Comparison of ENCODE assay signal across 8 cellular contexts in the genomic region with DNA sequence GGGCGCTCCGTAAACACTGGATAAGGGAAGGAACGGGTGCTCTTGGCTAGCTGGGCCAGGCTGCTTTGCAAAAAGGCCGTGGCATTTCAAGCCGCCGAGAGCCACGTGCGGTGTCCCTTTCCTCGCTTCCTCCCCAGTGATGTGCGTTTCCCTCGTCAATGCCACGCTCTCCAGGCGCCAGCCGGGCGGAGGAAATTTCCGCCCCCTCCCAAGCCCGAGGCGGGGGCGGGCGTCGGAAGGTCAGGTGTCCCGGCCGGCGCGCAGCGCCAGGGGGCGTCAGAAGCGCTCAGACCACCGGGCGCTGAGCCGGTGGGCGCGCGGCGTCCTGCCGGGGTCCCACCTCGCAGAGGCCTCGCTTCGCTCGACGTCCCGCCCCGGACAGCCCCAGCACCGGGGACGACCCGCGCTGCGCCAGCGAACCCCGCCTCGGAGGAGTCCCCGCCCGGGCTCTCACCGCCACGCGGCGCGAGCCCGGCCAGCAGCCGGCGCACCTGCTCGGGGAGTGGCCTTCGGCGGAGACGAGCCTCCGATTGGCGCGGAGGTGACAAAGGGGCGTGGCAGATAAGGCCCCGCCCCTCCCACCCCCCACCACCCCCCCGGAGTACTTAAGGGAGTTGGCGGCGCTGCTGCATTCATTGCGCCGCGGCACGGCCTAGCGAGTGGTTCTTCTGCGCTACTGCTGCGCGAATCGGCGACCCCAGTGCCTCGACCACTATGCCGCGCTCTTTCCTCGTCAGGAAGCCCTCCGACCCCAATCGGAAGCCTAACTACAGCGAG. TPM values are rescaled to one million over a fixed set of nuclear protein-coding genes. Genes with fewer than 3 reads are reported as not detected.
A peak's percentile ranks its signal among the peaks of the same experiment; 100 is the strongest.
DNase-seq lines count a peak whose midpoint lies in the region; ATAC-seq and FAIRE-seq lines count a peak whose summit lies in the region.

TSS of gene SNAI1 (plus strand) at position 635 of the 777 bp plus-strand sequence. CDS start at position 715, 80 bp downstream.

- no peaks in the 10 kb centered on the region for H3K9me3 Mint-ChIP-seq in CD8-positive, alpha-beta memory T cell

- CTCF ChIA-PET in CD8-positive, alpha-beta memory T cell (lab: Charles Lee), result interaction anchor here (0.8 to 8.5 kb wide), 6 partner anchors 12 to 190 kb away, joined by 3 to 150 read pairs (median 4); no protein-coding TSS in a partner anchor

- peak within 1 kb of the TSS; percentile 67 for H3K27ac ChIP-seq in CD8-positive, alpha-beta memory T cell (ENCODE audit: low read depth, low read length)

- no peaks in the 10 kb centered on the region for H3K36me3 ChIP-seq in CD8-positive, alpha-beta memory T cell (ENCODE audit: insufficient read depth, low read length)

- peak; percentile 75 to 92 (median 80) for DNase-seq in CD8-positive, alpha-beta memory T cell
- peak; percentile 100 for DNase-seq in HTR-8/SVneo (ENCODE audit: insufficient read length, low spot score)
- peak; percentile 80 for DNase-seq in NOMO-1 treated with dmso at 0.1 percent for 144 hours (lab: John Stamatoyannopoulos, UW; ENCODE audit: unreplicated experiment)
- DNase-seq in activated CD8-positive, alpha-beta memory T cell treated with anti-CD3 and anti-CD28 coated beads, Interleukin-2, amount 50 U/mL, for 4 hours, result peak; percentile 81
- peak; percentile 90 for DNase-seq in epidermal melanocyte (ENCODE audit: insufficient read length, low spot score)
- DNase-seq in stimulated activated CD8-positive, alpha-beta memory T cell treated with anti-CD3 and anti-CD28 coated beads, Interleukin-2, amount 100 ng/mL, for 48 hours (ENCODE audit: low read depth in 2 of 2), result peak; percentile 58 to 64

- peak; percentile 85 for FAIRE-seq in HTR-8/SVneo (lab: Jason Lieb, UNC)

- H3K27me3 ChIP-seq in CD8-positive, alpha-beta memory T cell (ENCODE audit: insufficient read depth, low read length, poor library complexity, severe bottlenecking), result no peaks in the 10 kb centered on the region
- H3K27me3 ChIP-seq in mononuclear cell (ENCODE audit: insufficient read depth, low read length), result no peaks in the 10 kb centered on the region

- H3K27me3 Mint-ChIP-seq in CD8-positive, alpha-beta memory T cell, result peaks cover 2 to 3% of the 10 kb centered on the region in 2 donors

- peaks cover 18 to 39% (median 26%) of the 10 kb centered on the region in 3 donors for H3K4me1 Mint-ChIP-seq in CD8-positive, alpha-beta memory T cell

- peak within 1 kb of the TSS in 7 of 8 donors; percentile 43 to 97 (median 80) for H3K27ac Mint-ChIP-seq in CD8-positive, alpha-beta memory T cell

- POLR2A ChIA-PET in CD8-positive, alpha-beta memory T cell (lab: Charles Lee), result no interaction called here

- H3K9me3 ChIP-seq in CD8-positive, alpha-beta memory T cell (ENCODE audit: low read length), result no peaks in the 10 kb centered on the region
- no peaks in the 10 kb centered on the region for H3K9me3 ChIP-seq in mononuclear cell (ENCODE audit: low read depth, low read length)

- peak within 1 kb of the TSS; percentile 66 to 78 (median 74) for H3K4me3 Mint-ChIP-seq in CD8-positive, alpha-beta memory T cell

- peaks cover 24% of the 10 kb centered on the region for H3K4me1 ChIP-seq in CD8-positive, alpha-beta memory T cell (ENCODE audit: insufficient read depth, low read length)
- peaks cover 30% of the 10 kb centered on the region for H3K4me1 ChIP-seq in mononuclear cell (ENCODE audit: insufficient read depth, low read length)

- peak; percentile 79 for ATAC-seq in GM19467 (IDR thresholded peaks at IDR 0.05; ENCODE audit: unreplicated experiment)

- no peaks in the 10 kb centered on the region for H3K36me3 Mint-ChIP-seq in CD8-positive, alpha-beta memory T cell

- H3K4me3 ChIP-seq in CD8-positive, alpha-beta memory T cell (ENCODE audit: low read length), result peak within 1 kb of the TSS; percentile 67
- peak within 1 kb of the TSS; percentile 16 for H3K4me3 ChIP-seq in mononuclear cell (ENCODE audit: low read length)

RNA-seq across cellular contexts. Expression of gene SNAI1, which starts in this region (rescaled TPM):
- total RNA-seq in CD8-positive, alpha-beta memory T cell, result under 1 TPM; 0.42 to 0.49 TPM
- 0.60 TPM for polyA plus RNA-seq in CD8-positive, alpha-beta memory T cell
- total RNA-seq in mononuclear cell, result 5.8 TPM

Comparison
In these comparisons a context has a peak if more than half of its experiments do, and no peak if none do; other contexts are left out.
1. Peak in every context shown above with its lines: DNase-seq, ATAC-seq, H3K4me3 ChIP-seq and H3K27ac ChIP-seq.
2. Peak in DNase-seq, H3K4me3 ChIP-seq and H3K27ac ChIP-seq in CD8-positive, alpha-beta memory T cell; RNA of the gene not detected or under 1 TPM.